Comparison of ENCODE assay signal across 23 cellular contexts in the genomic region with DNA sequence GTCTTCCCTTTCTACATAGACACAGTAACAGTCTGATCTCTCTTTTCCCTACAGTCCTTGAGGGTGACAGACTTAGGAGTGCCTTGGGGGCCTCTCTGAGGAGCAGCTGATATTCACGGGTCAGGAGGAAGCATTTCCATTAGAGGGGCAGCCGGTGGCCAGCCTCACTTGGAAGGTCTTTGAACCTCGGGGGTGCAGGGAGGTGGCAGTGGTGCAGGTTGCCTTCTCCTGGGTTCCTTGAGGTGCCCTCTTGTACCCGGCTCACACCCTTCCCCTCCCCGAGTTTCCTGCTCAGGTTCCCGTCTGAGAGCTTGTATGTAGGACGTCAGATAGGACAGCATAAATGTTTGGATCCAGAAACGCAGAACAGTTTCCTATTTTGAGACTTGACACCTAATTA. TPM values are rescaled to one million over a fixed set of nuclear protein-coding genes. Genes with fewer than 3 reads are reported as not detected.
A peak's percentile ranks its signal among the peaks of the same experiment; 100 is the strongest.
DNase-seq lines count a peak whose midpoint lies in the region; ATAC-seq, FAIRE-seq and TF ChIP-seq lines count a peak whose summit lies in the region.
"Had no signal": no experiment of that assay in that cellular context is flagged by ENCODE, and none has a peak within 500 bp of the region (broad histone marks: within the 10 kb centered on the region; RNA-seq: fewer than 3 reads in every experiment).

No MANE protein-coding gene starts in this region.

- no peak overlapping the region for H3K9ac ChIP-seq in HepG2 (ENCODE audit: insufficient read depth, low read depth, low read length)
- no peak overlapping the region for H3K9ac ChIP-seq in Loucy (ENCODE audit: low read depth, low read length, poor library complexity, severe bottlenecking)
- H3K9ac ChIP-seq: KMS-11 had no signal

- H4K20me1 ChIP-seq in HepG2 (ENCODE audit: insufficient read depth, low read length) (no peaks in the 10 kb centered on the region), Loucy (ENCODE audit: insufficient read depth, low read length, poor library complexity, severe bottlenecking) (peaks cover 8% of the 10 kb centered on the region)

- peak; percentile 36 for FAIRE-seq in HepG2 (lab: Jason Lieb, UNC)

- H3K9me3 ChIP-seq in HepG2 (ENCODE audit: low read length) (no peaks in the 10 kb centered on the region), right lobe of liver (no peaks in the 10 kb centered on the region), Loucy (ENCODE audit: insufficient read depth, low read depth, low read length) (no peaks in the 10 kb centered on the region), A673 (ENCODE audit: low read depth, low read length, poor library complexity, severe bottlenecking) (no peaks in the 10 kb centered on the region)
- no peaks in the 10 kb centered on the region for H3K9me3 ChIP-seq in CD4-positive, alpha-beta memory T cell (ENCODE audit: control insufficient read depth in 1 of 2, low read length in 2 of 2)

- H3K9me3 Mint-ChIP-seq in nephron, result no peaks in the 10 kb centered on the region
- H3K9me3 Mint-ChIP-seq in CD4-positive, alpha-beta memory T cell, result no peaks in the 10 kb centered on the region
- H3K9me3 Mint-ChIP-seq: HFFc6 had no signal

- H3K27me3 ChIP-seq in HepG2 (ENCODE audit: control insufficient read depth in 1 of 2, insufficient read depth in 2 of 2, low read length in 2 of 2) (no peaks in the 10 kb centered on the region; a peak in 1 of 5 replicates), right lobe of liver (no peaks in the 10 kb centered on the region), Loucy (ENCODE audit: insufficient read depth, low read length, poor library complexity, severe bottlenecking) (no peaks in the 10 kb centered on the region), A673 (replicated peaks; ENCODE audit: insufficient read depth, low read depth, low read length, poor library complexity) (no peaks in the 10 kb centered on the region)
- H3K27me3 ChIP-seq in CD4-positive, alpha-beta memory T cell (ENCODE audit: insufficient read depth, low read length), result no peaks in the 10 kb centered on the region

- H3K9me2 ChIP-seq in Loucy (replicated peaks; ENCODE audit: low read depth, low read length), result no peaks in the 10 kb centered on the region

- H3F3A ChIP-seq in Loucy (ENCODE audit: low read depth), result no peaks in the 10 kb centered on the region

- DNase-seq in HepG2 (ENCODE audit: low spot score) (no peak), right lobe of liver (no peak), A673 (ENCODE audit: low spot score) (no peak)
- DNase-seq in CD4-positive, alpha-beta memory T cell, result no peak
- DNase-seq: ACHN; C1 segment of cervical spinal cord; H7; HFFc6; NCI-H1105; NCI-H146; NCI-H2029; NCI-H2227 treated with DMSO at 0.1 percent for 48 hours; NCI-H510A; NCI-H748 treated with DMSO at 0.1 percent for 48 hours; NK-92 treated with Interleukin-12 subunit alpha and Interleukin-12 subunit beta, amount 100 ng/mL, for 24 hours; SHP77 treated with DMSO at 0.1 percent for 48 hours; SW 1271 had no signal

- peaks cover 21% of the 10 kb centered on the region for H3K4me1 Mint-ChIP-seq in nephron
- peaks cover 6 to 35% (median 12%) of the 10 kb centered on the region in 4 donors for H3K4me1 Mint-ChIP-seq in CD4-positive, alpha-beta memory T cell

- H3K4me1 ChIP-seq in HepG2 (ENCODE audit: insufficient read depth, low read length), result peaks cover 31% of the 10 kb centered on the region
- peaks cover 0 to 17% (median 6%) of the 10 kb centered on the region in 4 donors for H3K4me1 ChIP-seq in right lobe of liver
- peaks cover 17% of the 10 kb centered on the region for H3K4me1 ChIP-seq in Loucy (ENCODE audit: insufficient read depth, low read length, poor library complexity, severe bottlenecking)
- peaks cover 15% of the 10 kb centered on the region for H3K4me1 ChIP-seq in A673 (ENCODE audit: insufficient read depth, low read length, poor library complexity, severe bottlenecking)
- peaks cover 21% of the 10 kb centered on the region for H3K4me1 ChIP-seq in CD4-positive, alpha-beta memory T cell (ENCODE audit: insufficient read depth, low read length)

- H3K36me3 Mint-ChIP-seq in nephron (ENCODE audit: low read depth), result peaks cover 10% of the 10 kb centered on the region
- peaks cover 8 to 17% of the 10 kb centered on the region in 2 donors for H3K36me3 Mint-ChIP-seq in CD4-positive, alpha-beta memory T cell

- H3K4me2 ChIP-seq in HepG2 (ENCODE audit: low read depth, low read length), result 0 out of 2 replicates have a peak overlapping the region, but pooled peaks have one; percentile 8
- peak overlapping the region; percentile 18 for H3K4me2 ChIP-seq in Loucy (ENCODE audit: low read depth, low read length, poor library complexity, severe bottlenecking)
- H3K4me2 ChIP-seq: KMS-11 had no signal

- no peak for TF ChIP-seq RAD21 in HepG2 (CRISPR knock-in tag; IDR thresholded peaks at IDR 0.05)

- peak overlapping the region in 2 of 3 experiments; percentile 7 to 95 for H3K27ac Mint-ChIP-seq in nephron
- H3K27ac Mint-ChIP-seq in CD4-positive, alpha-beta memory T cell, result no peak overlapping the region

- intact Hi-C loops in HepG2 (cut with micrococcal nuclease; ENCODE audit: unreplicated experiment), result no loop called here
- intact Hi-C loops in right lobe of liver (cut with DNase I), result no loop called here
- intact Hi-C loops in A673 (cut with micrococcal nuclease; ENCODE audit: unreplicated experiment), result no loop called here
- intact Hi-C loops in CD4-positive, alpha-beta memory T cell (cut with micrococcal nuclease), result no loop called here

- H3K79me2 ChIP-seq in HepG2 (ENCODE audit: insufficient read depth, low read length), result peaks cover 17% of the 10 kb centered on the region
- peaks cover 28% of the 10 kb centered on the region for H3K79me2 ChIP-seq in Loucy (ENCODE audit: insufficient read depth, low read length)

- H3K4me3 ChIP-seq in HepG2 (replicated peaks in 1 of 3; ENCODE audit: insufficient read depth in 1 of 3, low read depth in 2 of 3, low read length in 3 of 3) (no peak overlapping the region), right lobe of liver (no peak overlapping the region), Loucy (ENCODE audit: low read length, poor library complexity, severe bottlenecking) (no peak overlapping the region), A673 (ENCODE audit: low read depth, low read length, poor library complexity, severe bottlenecking) (no peak overlapping the region)
- no peak overlapping the region for H3K4me3 ChIP-seq in CD4-positive, alpha-beta memory T cell (ENCODE audit: low read length in 2 of 2)
- H3K4me3 ChIP-seq: SK-N-MC had no signal

- in situ Hi-C loops in HepG2 (cut with HindIII; ENCODE audit: extremely low pct_ligation_motif_present, low pct_unique_long_range_greater_than_20kb), result no loop called here

- TF ChIP-seq POLR2A in HepG2 (IDR thresholded peaks at IDR 0.05; ENCODE audit: insufficient read depth in 1 of 2, low read depth in 2 of 2, low read length in 2 of 2), result no peak
- no peak for TF ChIP-seq POLR2A in right lobe of liver (IDR thresholded peaks at IDR 0.05)

- H3K27ac ChIP-seq in HepG2 (ENCODE audit: extremely low read length, insufficient read depth, low read length) (no peak overlapping the region), right lobe of liver (no peak overlapping the region), A673 (ENCODE audit: low read depth, low read length, poor library complexity, severe bottlenecking) (no peak overlapping the region)
- no peak overlapping the region for H3K27ac ChIP-seq in CD4-positive, alpha-beta memory T cell (ENCODE audit: low read depth, low read length)
- H3K27ac ChIP-seq: HL-60, KMS-11, SK-N-MC had no signal

- WGBS in HepG2 (ENCODE audit: low lambda C conversion rate), result 85% methylated on average over 8 of the region's 8 CpGs
- 78% methylated on average over 4 of the region's 8 CpGs for WGBS in right lobe of liver (ENCODE audit: insufficient coverage, low coverage, low lambda C conversion rate, missing lambda C conversion rate)

- POLR2A ChIA-PET in HepG2 (lab: Yijun Ruan, JAX), result interaction anchor here (1.2 kb wide), 1 partner anchor 36 kb away, joined by 3 read pairs; no protein-coding TSS in a partner anchor
- POLR2A ChIA-PET in A673 (lab: Charles Lee; ENCODE audit: low non-redundant PET), result no interaction called here
- POLR2A ChIA-PET in CD4-positive, alpha-beta memory T cell (lab: Charles Lee; ENCODE audit: partially characterized antibody), result interaction anchor here (0.8 kb wide), 1 partner anchor 76 kb away, joined by 3 read pairs; a partner anchor contains a TSS

- no peak overlapping the region for H2AFZ ChIP-seq in HepG2 (ENCODE audit: low read length)
- H2AFZ ChIP-seq in Loucy (ENCODE audit: low read length), result no peak overlapping the region

- TF ChIP-seq EP300 in HepG2 (IDR thresholded peaks at IDR 0.05; ENCODE audit: low read depth in 2 of 2, low read length in 2 of 2), result no peak
- TF ChIP-seq EP300 in HepG2 (CRISPR knock-in tag; IDR thresholded peaks at IDR 0.05; ENCODE audit: borderline replicate concordance), result no peak

- BruUV-seq in HepG2 (replicated peaks; lab: Mats Ljungman, UMichigan), result no TSS peak
- BruUV-seq in A673 (replicated peaks; lab: Mats Ljungman, UMichigan), result no TSS peak

- H3K4me3 Mint-ChIP-seq in nephron, result peak overlapping the region; percentile 72 to 98 (median 96)
- H3K4me3 Mint-ChIP-seq in CD4-positive, alpha-beta memory T cell, result peak overlapping the region in 2 of 8 donors; percentile 17 to 58

- H3K36me3 ChIP-seq in HepG2 (replicated peaks in 1 of 2; ENCODE audit: control insufficient read depth in 1 of 2, insufficient read depth in 2 of 2, low read length in 2 of 2), result peaks cover 25 to 35% of the 10 kb centered on the region in 2 experiments
- peaks cover 0 to 11% (median 3%) of the 10 kb centered on the region in 4 donors for H3K36me3 ChIP-seq in right lobe of liver
- H3K36me3 ChIP-seq in Loucy (ENCODE audit: insufficient read depth, low read length), result no peaks in the 10 kb centered on the region; the same call in 1 of the 2 replicates
- peaks cover 6% of the 10 kb centered on the region for H3K36me3 ChIP-seq in A673 (ENCODE audit: insufficient read depth, low read length, poor library complexity, severe bottlenecking)
- peaks cover 4% of the 10 kb centered on the region for H3K36me3 ChIP-seq in CD4-positive, alpha-beta memory T cell (ENCODE audit: insufficient read depth, low read length)

- CTCF ChIA-PET in HepG2 (lab: Yijun Ruan, JAX; ENCODE audit: low intra/inter-chr PET ratio, low total read pairs) (no interaction called here), A673 (lab: Charles Lee) (no interaction called here)
- CTCF ChIA-PET in CD4-positive, alpha-beta memory T cell (lab: Charles Lee; ENCODE audit: partially characterized antibody), result interaction anchor here (1.5 to 1.6 kb wide), 3 partner anchors 19 to 122 kb away, joined by 3 to 5 read pairs (median 4); a partner anchor contains a TSS

- ATAC-seq in HepG2, result no peak
- ATAC-seq in right lobe of liver, result no peak
- ATAC-seq in HG02571 (IDR thresholded peaks at IDR 0.05; ENCODE audit: unreplicated experiment), result no peak

- TF ChIP-seq CTCF in HepG2 (CRISPR knock-in tag; IDR thresholded peaks at IDR 0.05), result no peak
- no peak for TF ChIP-seq CTCF in right lobe of liver (IDR thresholded peaks at IDR 0.05)
- TF ChIP-seq CTCF in Loucy (conservative IDR thresholded peaks at IDR 0.05; ENCODE audit: low read length), result no peak
- TF ChIP-seq CTCF in nephron (IDR thresholded peaks at IDR 0.05; ENCODE audit: unreplicated experiment in 3 of 3), result no peak
- TF ChIP-seq CTCF in A673 (conservative IDR thresholded peaks at IDR 0.05; ENCODE audit: low read depth, low read length), result no peak

- no peaks in the 10 kb centered on the region for H3K27me3 Mint-ChIP-seq in nephron (ENCODE audit: low read depth)
- H3K27me3 Mint-ChIP-seq in CD4-positive, alpha-beta memory T cell, result no peaks in the 10 kb centered on the region

RNA-seq across cellular contexts. Expression of a gene that starts 2.5 kb away (rescaled TPM):
- 10.9 and 21.8 TPM in 2 replicates for total RNA-seq in HepG2 (2016; rRNA removed; fragmentation: Illumina TruSeq; extraction: Trizol)
- total RNA-seq in HepG2 (2016; cell fraction: cytosol; rRNA removed; fragmentation: Illumina TruSeq; extraction: Trizol; ENCODE audit: low read depth), result 1.6 and 2.4 TPM in 2 replicates
- 8.3 and 23.6 TPM in 2 replicates for total RNA-seq in HepG2 (2016; cell fraction: insoluble cytoplasmic fraction; rRNA removed; fragmentation: Illumina TruSeq; extraction: Trizol)
- 4.7 and 6.3 TPM in 2 replicates for total RNA-seq in HepG2 (2016; cell fraction: membrane; rRNA removed; fragmentation: Illumina TruSeq; extraction: Trizol)
- 34.3 and 37.2 TPM in 2 replicates for total RNA-seq in HepG2 (2016; cell fraction: nucleus; rRNA removed; fragmentation: Illumina TruSeq; extraction: Trizol)
- polyA plus RNA-seq in HepG2 (2011; rRNA removed), result 29.5 and 36.4 TPM in 2 replicates
- polyA plus RNA-seq in HepG2 (2011; cell fraction: cytosol; rRNA removed), result 3.8 and 9.1 TPM in 2 replicates
- polyA plus RNA-seq in HepG2 (2011; cell fraction: nucleus; rRNA removed), result 268 and 385 TPM in 2 replicates
- polyA plus RNA-seq in HepG2 (2012), result 16.7 and 17.6 TPM in 2 replicates
- 1.9 TPM in 2 replicates for polyA plus RNA-seq in HepG2 (2016; cell fraction: cytosol; fragmentation: Illumina TruSeq; extraction: Trizol; ENCODE audit: low read depth)
- 8.6 and 15.7 TPM in 2 replicates for polyA plus RNA-seq in HepG2 (2016; cell fraction: insoluble cytoplasmic fraction; fragmentation: Illumina TruSeq; extraction: Trizol; ENCODE audit: low read depth)
- polyA plus RNA-seq in HepG2 (2016; cell fraction: membrane; fragmentation: Illumina TruSeq; extraction: Trizol; ENCODE audit: low read depth), result 4.9 and 5.5 TPM in 2 replicates
- polyA plus RNA-seq in HepG2 (2016; cell fraction: nucleus; fragmentation: Illumina TruSeq; extraction: Trizol; ENCODE audit: insufficient read depth, low read depth), result 117 and 129 TPM in 2 replicates
- 47.6 and 86.8 TPM in 2 replicates for polyA minus RNA-seq in HepG2 (2011; rRNA and poly(A)+ RNA removed; ENCODE audit: low replicate concordance)
- 5.5 and 5.7 TPM in 2 replicates for polyA minus RNA-seq in HepG2 (2011; cell fraction: cytosol; rRNA and poly(A)+ RNA removed)
- 78.0 and 85.2 TPM in 2 replicates for polyA minus RNA-seq in HepG2 (2011; cell fraction: nucleus; rRNA and poly(A)+ RNA removed)
- total RNA-seq in right lobe of liver, result 10 to 100 TPM in 5 of 6 experiments, 1 to 10 TPM in 1; 9.6 to 16.3 (median 12.4) TPM
- total RNA-seq in A673 (2021), result 45.6 and 47.8 TPM in 2 replicates
- 10 to 100 TPM; 30.9 to 36.0 TPM for total RNA-seq in CD4-positive, alpha-beta memory T cell
- polyA plus RNA-seq in CD4-positive, alpha-beta memory T cell, result 1 to 10 TPM; 1.3 to 5.4 TPM

RNA-seq across cellular contexts. Expression of a gene that starts 7.4 kb away (rescaled TPM):
- 28.1 and 48.3 TPM in 2 replicates for total RNA-seq in HepG2 (2016; rRNA removed; fragmentation: Illumina TruSeq; extraction: Trizol)
- 9.7 and 10.6 TPM in 2 replicates for total RNA-seq in HepG2 (2016; cell fraction: cytosol; rRNA removed; fragmentation: Illumina TruSeq; extraction: Trizol; ENCODE audit: low read depth)
- 26.7 and 50.6 TPM in 2 replicates for total RNA-seq in HepG2 (2016; cell fraction: insoluble cytoplasmic fraction; rRNA removed; fragmentation: Illumina TruSeq; extraction: Trizol)
- total RNA-seq in HepG2 (2016; cell fraction: membrane; rRNA removed; fragmentation: Illumina TruSeq; extraction: Trizol), result 20.0 and 20.9 TPM in 2 replicates
- 36.8 and 43.1 TPM in 2 replicates for total RNA-seq in HepG2 (2016; cell fraction: nucleus; rRNA removed; fragmentation: Illumina TruSeq; extraction: Trizol)
- 21.0 and 28.5 TPM in 2 replicates for polyA plus RNA-seq in HepG2 (2011; rRNA removed)
- polyA plus RNA-seq in HepG2 (2011; cell fraction: cytosol; rRNA removed), result 22.7 and 33.5 TPM in 2 replicates
- 98.2 and 123 TPM in 2 replicates for polyA plus RNA-seq in HepG2 (2011; cell fraction: nucleus; rRNA removed)
- 13.1 and 18.3 TPM in 2 replicates for polyA plus RNA-seq in HepG2 (2012)
- polyA plus RNA-seq in HepG2 (2016; cell fraction: cytosol; fragmentation: Illumina TruSeq; extraction: Trizol; ENCODE audit: low read depth), result 10.7 and 12.2 TPM in 2 replicates
- polyA plus RNA-seq in HepG2 (2016; cell fraction: insoluble cytoplasmic fraction; fragmentation: Illumina TruSeq; extraction: Trizol; ENCODE audit: low read depth), result 28.3 and 29.5 TPM in 2 replicates
- polyA plus RNA-seq in HepG2 (2016; cell fraction: membrane; fragmentation: Illumina TruSeq; extraction: Trizol; ENCODE audit: low read depth), result 16.2 and 16.7 TPM in 2 replicates
- polyA plus RNA-seq in HepG2 (2016; cell fraction: nucleus; fragmentation: Illumina TruSeq; extraction: Trizol; ENCODE audit: insufficient read depth, low read depth), result 84.0 and 90.0 TPM in 2 replicates
- polyA minus RNA-seq in HepG2 (2011; rRNA and poly(A)+ RNA removed; ENCODE audit: low replicate concordance), result 1.7 and 23.2 TPM in 2 replicates
- polyA minus RNA-seq in HepG2 (2011; cell fraction: cytosol; rRNA and poly(A)+ RNA removed), result 8.5 and 11.0 TPM in 2 replicates
- 3.3 and 5.6 TPM in 2 replicates for polyA minus RNA-seq in HepG2 (2011; cell fraction: nucleus; rRNA and poly(A)+ RNA removed)
- 1 to 10 TPM in 1 of 6 experiments, under 1 TPM in 5; 0.43 to 1.6 (median 0.77) TPM for total RNA-seq in right lobe of liver
- 115 and 128 TPM in 2 replicates for total RNA-seq in A673 (2021)
- total RNA-seq in CD4-positive, alpha-beta memory T cell, result 100 to 1,000 TPM; 110 to 120 TPM
- 10 to 100 TPM; 18.9 to 30.5 TPM for polyA plus RNA-seq in CD4-positive, alpha-beta memory T cell

RNA-seq across cellular contexts. Expression of a gene that starts 33.7 kb away (rescaled TPM):
- total RNA-seq in HepG2 (2016; rRNA removed; fragmentation: Illumina TruSeq; extraction: Trizol) (11.6 and 12.4 TPM in 2 replicates), right lobe of liver (1 to 10 TPM; 3.2 to 7.0 (median 5.1) TPM), A673 (2021) (12.8 and 14.2 TPM in 2 replicates)
- total RNA-seq in HepG2 (2016; cell fraction: cytosol; rRNA removed; fragmentation: Illumina TruSeq; extraction: Trizol; ENCODE audit: low read depth), result 2.2 and 2.3 TPM in 2 replicates
- total RNA-seq in HepG2 (2016; cell fraction: insoluble cytoplasmic fraction; rRNA removed; fragmentation: Illumina TruSeq; extraction: Trizol), result 9.6 and 12.4 TPM in 2 replicates
- 6.9 and 7.8 TPM in 2 replicates for total RNA-seq in HepG2 (2016; cell fraction: membrane; rRNA removed; fragmentation: Illumina TruSeq; extraction: Trizol)
- 7.8 and 10.3 TPM in 2 replicates for total RNA-seq in HepG2 (2016; cell fraction: nucleus; rRNA removed; fragmentation: Illumina TruSeq; extraction: Trizol)
- polyA plus RNA-seq in HepG2 (2011; rRNA removed), result 10.6 and 11.5 TPM in 2 replicates
- 8.5 and 9.9 TPM in 2 replicates for polyA plus RNA-seq in HepG2 (2011; cell fraction: cytosol; rRNA removed)
- polyA plus RNA-seq in HepG2 (2011; cell fraction: nucleus; rRNA removed), result 20.2 and 24.4 TPM in 2 replicates
- 6.9 and 8.7 TPM in 2 replicates for polyA plus RNA-seq in HepG2 (2012)
- polyA plus RNA-seq in HepG2 (2016; cell fraction: cytosol; fragmentation: Illumina TruSeq; extraction: Trizol; ENCODE audit: low read depth), result 1.5 TPM in 2 replicates
- 9.6 and 12.8 TPM in 2 replicates for polyA plus RNA-seq in HepG2 (2016; cell fraction: insoluble cytoplasmic fraction; fragmentation: Illumina TruSeq; extraction: Trizol; ENCODE audit: low read depth)
- polyA plus RNA-seq in HepG2 (2016; cell fraction: membrane; fragmentation: Illumina TruSeq; extraction: Trizol; ENCODE audit: low read depth), result 3.9 and 4.4 TPM in 2 replicates
- polyA plus RNA-seq in HepG2 (2016; cell fraction: nucleus; fragmentation: Illumina TruSeq; extraction: Trizol; ENCODE audit: insufficient read depth, low read depth), result 17.0 TPM in 2 replicates
- 9.4 and 15.1 TPM in 2 replicates for polyA minus RNA-seq in HepG2 (2011; rRNA and poly(A)+ RNA removed; ENCODE audit: low replicate concordance)
- polyA minus RNA-seq in HepG2 (2011; cell fraction: cytosol; rRNA and poly(A)+ RNA removed), result 6.5 and 6.7 TPM in 2 replicates
- polyA minus RNA-seq in HepG2 (2011; cell fraction: nucleus; rRNA and poly(A)+ RNA removed), result 5.6 and 6.2 TPM in 2 replicates
- 10 to 100 TPM; 24.4 to 26.4 TPM for total RNA-seq in CD4-positive, alpha-beta memory T cell
- 10 to 100 TPM in 1 of 2 donors, 1 to 10 TPM in 1; 4.5 to 16.6 TPM for polyA plus RNA-seq in CD4-positive, alpha-beta memory T cell

RNA-seq across cellular contexts. Expression of a gene that starts 35.8 kb away (rescaled TPM):
- total RNA-seq in HepG2 (2016; rRNA removed; fragmentation: Illumina TruSeq; extraction: Trizol) (not detected in 2 replicates), right lobe of liver (1 to 10 TPM in 1 of 6 experiments, under 1 TPM in 2, not detected in 3; 0.56 to 1.0 (median 0.62) TPM), A673 (2021) (not detected in 2 replicates)
- total RNA-seq in HepG2 (2016; cell fraction: cytosol; rRNA removed; fragmentation: Illumina TruSeq; extraction: Trizol; ENCODE audit: low read depth), result not detected in 2 replicates
- total RNA-seq in HepG2 (2016; cell fraction: insoluble cytoplasmic fraction; rRNA removed; fragmentation: Illumina TruSeq; extraction: Trizol), result not detected in 2 replicates
- not detected in 2 replicates for total RNA-seq in HepG2 (2016; cell fraction: membrane; rRNA removed; fragmentation: Illumina TruSeq; extraction: Trizol)
- total RNA-seq in HepG2 (2016; cell fraction: nucleus; rRNA removed; fragmentation: Illumina TruSeq; extraction: Trizol), result not detected in 2 replicates
- 0.24 and 0.86 TPM in 2 replicates for polyA plus RNA-seq in HepG2 (2011; rRNA removed)
- polyA plus RNA-seq in HepG2 (2011; cell fraction: cytosol; rRNA removed), result 0.45 and 1.3 TPM in 2 replicates
- 22.5 and 36.0 TPM in 2 replicates for polyA plus RNA-seq in HepG2 (2011; cell fraction: nucleus; rRNA removed)
- 0.55 TPM in 1 of 2 replicates, not detected in the other for polyA plus RNA-seq in HepG2 (2012)
- polyA plus RNA-seq in HepG2 (2016; cell fraction: cytosol; fragmentation: Illumina TruSeq; extraction: Trizol; ENCODE audit: low read depth), result 0.45 and 0.48 TPM in 2 replicates
- 0.32 TPM in 1 of 2 replicates, not detected in the other for polyA plus RNA-seq in HepG2 (2016; cell fraction: insoluble cytoplasmic fraction; fragmentation: Illumina TruSeq; extraction: Trizol; ENCODE audit: low read depth)
- polyA plus RNA-seq in HepG2 (2016; cell fraction: membrane; fragmentation: Illumina TruSeq; extraction: Trizol; ENCODE audit: low read depth), result 0.37 and 0.71 TPM in 2 replicates
- not detected in 2 replicates for polyA plus RNA-seq in HepG2 (2016; cell fraction: nucleus; fragmentation: Illumina TruSeq; extraction: Trizol; ENCODE audit: insufficient read depth, low read depth)
- not detected in 2 replicates for polyA minus RNA-seq in HepG2 (2011; rRNA and poly(A)+ RNA removed; ENCODE audit: low replicate concordance)
- polyA minus RNA-seq in HepG2 (2011; cell fraction: cytosol; rRNA and poly(A)+ RNA removed), result not detected in 2 replicates
- not detected in 2 replicates for polyA minus RNA-seq in HepG2 (2011; cell fraction: nucleus; rRNA and poly(A)+ RNA removed)
- not detected for total RNA-seq in CD4-positive, alpha-beta memory T cell
- polyA plus RNA-seq in CD4-positive, alpha-beta memory T cell, result not detected
- total RNA-seq: H7 had no signal

RNA-seq across cellular contexts. Expression of a gene that starts 47.2 kb away (rescaled TPM):
- 33.7 and 51.1 TPM in 2 replicates for total RNA-seq in HepG2 (2016; rRNA removed; fragmentation: Illumina TruSeq; extraction: Trizol)
- 9.6 and 11.5 TPM in 2 replicates for total RNA-seq in HepG2 (2016; cell fraction: cytosol; rRNA removed; fragmentation: Illumina TruSeq; extraction: Trizol; ENCODE audit: low read depth)
- 31.8 and 53.2 TPM in 2 replicates for total RNA-seq in HepG2 (2016; cell fraction: insoluble cytoplasmic fraction; rRNA removed; fragmentation: Illumina TruSeq; extraction: Trizol)
- 22.2 and 23.1 TPM in 2 replicates for total RNA-seq in HepG2 (2016; cell fraction: membrane; rRNA removed; fragmentation: Illumina TruSeq; extraction: Trizol)
- 37.5 and 46.0 TPM in 2 replicates for total RNA-seq in HepG2 (2016; cell fraction: nucleus; rRNA removed; fragmentation: Illumina TruSeq; extraction: Trizol)
- 32.0 and 42.8 TPM in 2 replicates for polyA plus RNA-seq in HepG2 (2011; rRNA removed)
- polyA plus RNA-seq in HepG2 (2011; cell fraction: cytosol; rRNA removed), result 48.5 and 49.6 TPM in 2 replicates
- polyA plus RNA-seq in HepG2 (2011; cell fraction: nucleus; rRNA removed), result 123 and 125 TPM in 2 replicates
- 26.6 and 30.7 TPM in 2 replicates for polyA plus RNA-seq in HepG2 (2012)
- polyA plus RNA-seq in HepG2 (2016; cell fraction: cytosol; fragmentation: Illumina TruSeq; extraction: Trizol; ENCODE audit: low read depth), result 8.8 and 9.1 TPM in 2 replicates
- polyA plus RNA-seq in HepG2 (2016; cell fraction: insoluble cytoplasmic fraction; fragmentation: Illumina TruSeq; extraction: Trizol; ENCODE audit: low read depth), result 30.0 and 34.6 TPM in 2 replicates
- 12.6 and 13.5 TPM in 2 replicates for polyA plus RNA-seq in HepG2 (2016; cell fraction: membrane; fragmentation: Illumina TruSeq; extraction: Trizol; ENCODE audit: low read depth)
- 86.0 and 91.0 TPM in 2 replicates for polyA plus RNA-seq in HepG2 (2016; cell fraction: nucleus; fragmentation: Illumina TruSeq; extraction: Trizol; ENCODE audit: insufficient read depth, low read depth)
- polyA minus RNA-seq in HepG2 (2011; rRNA and poly(A)+ RNA removed; ENCODE audit: low replicate concordance), result 28.5 and 35.1 TPM in 2 replicates
- polyA minus RNA-seq in HepG2 (2011; cell fraction: cytosol; rRNA and poly(A)+ RNA removed), result 10.4 and 12.4 TPM in 2 replicates
- polyA minus RNA-seq in HepG2 (2011; cell fraction: nucleus; rRNA and poly(A)+ RNA removed), result 55.9 and 67.1 TPM in 2 replicates
- total RNA-seq in right lobe of liver, result 10 to 100 TPM; 16.0 to 22.2 (median 20.2) TPM
- 38.9 and 41.1 TPM in 2 replicates for total RNA-seq in A673 (2021)
- total RNA-seq in CD4-positive, alpha-beta memory T cell, result 10 to 100 TPM; 85.6 to 92.0 TPM
- 10 to 100 TPM; 65.5 to 66.3 TPM for polyA plus RNA-seq in CD4-positive, alpha-beta memory T cell

Comparison
In these comparisons a context has a peak if more than half of its experiments do, and no peak if none do; other contexts are left out.
1. RNA of a gene that starts 7.4 kb away (total RNA-seq): 110 to 120 TPM in CD4-positive, alpha-beta memory T cell, 115 to 128 TPM in A673 and 9.7 to 50.6 TPM in HepG2; 0.43 to 1.6 TPM in right lobe of liver; every median in the first group is over 4 times any median in the second.
2. H3K27ac Mint-ChIP-seq: peak in nephron (2 of 3); none in CD4-positive, alpha-beta memory T cell (0 of 7).